In genomic region chr19:6362351-6362801, GRCh38 we compare ENCODE assay signal across 8 cellular contexts. TPM values are rescaled to one million over a fixed set of nuclear protein-coding genes. Genes with fewer than 3 reads are reported as not detected.
A peak's percentile ranks its signal among the peaks of the same experiment; 100 is the strongest.
DNase-seq lines count a peak whose midpoint lies in the region; ATAC-seq, FAIRE-seq and TF ChIP-seq lines count a peak whose summit lies in the region.

No MANE protein-coding gene starts in this region.

- WGBS in adipose tissue, 3 donors: 26 to 28% (median 27%) methylated on average over 11 of the region's 11 CpGs
- 50% methylated on average over 7 of the region's 11 CpGs for WGBS in HepG2 (ENCODE audit: low lambda C conversion rate)

- H3K9me3 ChIP-seq in HepG2 (ENCODE audit: low read length): no peaks in the 10 kb centered on the region

- H4K20me1 ChIP-seq in HepG2 (ENCODE audit: insufficient read depth, low read length): no peaks in the 10 kb centered on the region

- intact Hi-C loops in HepG2 (cut with micrococcal nuclease; ENCODE audit: unreplicated experiment): no loop called here

- peak overlapping the region; percentile 76 for H3K4me2 ChIP-seq in HepG2 (ENCODE audit: low read depth, low read length)

- H3K27me3 ChIP-seq in HepG2 (ENCODE audit: control insufficient read depth in 1 of 2, insufficient read depth in 2 of 2, low read length in 2 of 2): no peaks in the 10 kb centered on the region; a peak in 1 of 5 replicates

- peaks cover 5% of the 10 kb centered on the region for H3K79me2 ChIP-seq in HepG2 (ENCODE audit: insufficient read depth, low read length)

- TF ChIP-seq RAD21 in HepG2 (CRISPR knock-in tag; IDR thresholded peaks at IDR 0.05): no peak

- ATAC-seq in HepG2 (no peak), GM21825 (IDR thresholded peaks at IDR 0.05; ENCODE audit: unreplicated experiment) (no peak), GM18873 (IDR thresholded peaks at IDR 0.05; ENCODE audit: low FRiP score, unreplicated experiment) (no peak)

- POLR2A ChIA-PET in HepG2 (lab: Yijun Ruan, JAX): interaction anchor here (5.0 kb wide), 1 partner anchor 10 kb away, joined by 80 read pairs; the partner anchor contains the start of gene ALKBH7

- TF ChIP-seq POLR2A in HepG2 (IDR thresholded peaks at IDR 0.05; ENCODE audit: insufficient read depth in 1 of 2, low read depth in 2 of 2, low read length in 2 of 2): no peak

- H2AFZ ChIP-seq in HepG2 (ENCODE audit: low read length): no peak overlapping the region

- H3K27ac ChIP-seq in adipose tissue (ENCODE audit: low read depth, low read length) (peak overlapping the region; percentile 76), HepG2 (ENCODE audit: extremely low read length, insufficient read depth, low read length) (peak overlapping the region; percentile 49), temporal lobe (ENCODE audit: low read depth, low read length) (peak overlapping the region; percentile 82)

- no peak for TF ChIP-seq CTCF in HepG2 (CRISPR knock-in tag; IDR thresholded peaks at IDR 0.05)

- peak overlapping the region; percentile 63 to 84 (median 84) for H3K4me3 ChIP-seq in HepG2 (replicated peaks in 1 of 3; ENCODE audit: insufficient read depth in 1 of 3, low read depth in 2 of 3, low read length in 3 of 3)

- CTCF ChIA-PET in HepG2 (lab: Yijun Ruan, JAX; ENCODE audit: low intra/inter-chr PET ratio, low total read pairs): no interaction called here

- in situ Hi-C loops in HepG2 (cut with HindIII; ENCODE audit: extremely low pct_ligation_motif_present, low pct_unique_long_range_greater_than_20kb): no loop called here

- FAIRE-seq in HepG2 (lab: Jason Lieb, UNC): no peak

- peaks cover 26% of the 10 kb centered on the region for H3K4me1 ChIP-seq in HepG2 (ENCODE audit: insufficient read depth, low read length)

- DNase-seq in stimulated activated CD4-positive, alpha-beta T cell treated with anti-CD3 and anti-CD28 coated beads, Interleukin-15, amount 100 ng/mL, for 24 hours: peak; percentile 39
- DNase-seq in stimulated activated CD4-positive, alpha-beta T cell treated with anti-CD3 and anti-CD28 coated beads, Interleukin-12 subunit alpha, Interleukin-12 subunit beta, amount 100 ng/mL, for 4 hours: no peak
- DNase-seq in HepG2 (ENCODE audit: low spot score) (no peak), NCI-H524 (lab: John Stamatoyannopoulos, UW) (no peak)

- BruUV-seq in HepG2 (replicated peaks; lab: Mats Ljungman, UMichigan): TSS peak; percentile 70

- H3K9ac ChIP-seq in HepG2 (ENCODE audit: insufficient read depth, low read depth, low read length): peak overlapping the region; percentile 74

- TF ChIP-seq EP300 in HepG2 (IDR thresholded peaks at IDR 0.05; ENCODE audit: low read depth in 2 of 2, low read length in 2 of 2) (no peak), HepG2 (CRISPR knock-in tag; IDR thresholded peaks at IDR 0.05; ENCODE audit: borderline replicate concordance) (no peak)

- peaks cover 6 to 19% of the 10 kb centered on the region in 2 experiments; a peak in 4 of 5 replicates for H3K36me3 ChIP-seq in HepG2 (replicated peaks in 1 of 2; ENCODE audit: control insufficient read depth in 1 of 2, insufficient read depth in 2 of 2, low read length in 2 of 2)

RNA-seq across cellular contexts. Expression of gene CLPP, which starts 1.0 kb away (rescaled TPM):
- polyA plus RNA-seq in adipose tissue (10 to 100 TPM; 55.9 to 91.0 (median 59.7) TPM), HepG2 (2011; rRNA removed) (68.4 and 72.3 TPM in 2 replicates)
- total RNA-seq in HepG2 (2016; rRNA removed; fragmentation: Illumina TruSeq; extraction: Trizol) (45.3 and 46.6 TPM in 2 replicates), temporal lobe (18.7 TPM)
- total RNA-seq in HepG2 (2016; cell fraction: cytosol; rRNA removed; fragmentation: Illumina TruSeq; extraction: Trizol; ENCODE audit: low read depth): 152 and 166 TPM in 2 replicates
- 32.9 and 56.9 TPM in 2 replicates for total RNA-seq in HepG2 (2016; cell fraction: insoluble cytoplasmic fraction; rRNA removed; fragmentation: Illumina TruSeq; extraction: Trizol)
- total RNA-seq in HepG2 (2016; cell fraction: membrane; rRNA removed; fragmentation: Illumina TruSeq; extraction: Trizol): 107 and 109 TPM in 2 replicates
- total RNA-seq in HepG2 (2016; cell fraction: nucleus; rRNA removed; fragmentation: Illumina TruSeq; extraction: Trizol): 20.2 and 28.2 TPM in 2 replicates
- 91.9 and 175 TPM in 2 replicates for polyA plus RNA-seq in HepG2 (2011; cell fraction: cytosol; rRNA removed)
- 80.6 and 81.0 TPM in 2 replicates for polyA plus RNA-seq in HepG2 (2011; cell fraction: nucleus; rRNA removed)
- polyA plus RNA-seq in HepG2 (2012): 42.1 and 53.9 TPM in 2 replicates
- 192 and 215 TPM in 2 replicates for polyA plus RNA-seq in HepG2 (2016; cell fraction: cytosol; fragmentation: Illumina TruSeq; extraction: Trizol; ENCODE audit: low read depth)
- polyA plus RNA-seq in HepG2 (2016; cell fraction: insoluble cytoplasmic fraction; fragmentation: Illumina TruSeq; extraction: Trizol; ENCODE audit: low read depth): 50.0 and 71.7 TPM in 2 replicates
- 128 TPM in 2 replicates for polyA plus RNA-seq in HepG2 (2016; cell fraction: membrane; fragmentation: Illumina TruSeq; extraction: Trizol; ENCODE audit: low read depth)
- polyA plus RNA-seq in HepG2 (2016; cell fraction: nucleus; fragmentation: Illumina TruSeq; extraction: Trizol; ENCODE audit: insufficient read depth, low read depth): 47.5 and 49.3 TPM in 2 replicates
- 74.2 and 90.7 TPM in 2 replicates for polyA minus RNA-seq in HepG2 (2011; rRNA and poly(A)+ RNA removed; ENCODE audit: low replicate concordance)
- polyA minus RNA-seq in HepG2 (2011; cell fraction: cytosol; rRNA and poly(A)+ RNA removed): 19.5 and 26.8 TPM in 2 replicates
- 6.1 and 7.1 TPM in 2 replicates for polyA minus RNA-seq in HepG2 (2011; cell fraction: nucleus; rRNA and poly(A)+ RNA removed)

RNA-seq across cellular contexts. Expression of gene ALKBH7, which starts 10.2 kb away (rescaled TPM):
- polyA plus RNA-seq in adipose tissue (10 to 100 TPM; 68.7 to 71.8 (median 70.9) TPM), HepG2 (2011; rRNA removed) (29.6 and 36.8 TPM in 2 replicates)
- total RNA-seq in HepG2 (2016; rRNA removed; fragmentation: Illumina TruSeq; extraction: Trizol) (45.9 and 48.3 TPM in 2 replicates), temporal lobe (30.0 TPM)
- total RNA-seq in HepG2 (2016; cell fraction: cytosol; rRNA removed; fragmentation: Illumina TruSeq; extraction: Trizol; ENCODE audit: low read depth): 30.9 and 31.3 TPM in 2 replicates
- total RNA-seq in HepG2 (2016; cell fraction: insoluble cytoplasmic fraction; rRNA removed; fragmentation: Illumina TruSeq; extraction: Trizol): 51.6 and 55.7 TPM in 2 replicates
- 41.9 and 45.4 TPM in 2 replicates for total RNA-seq in HepG2 (2016; cell fraction: membrane; rRNA removed; fragmentation: Illumina TruSeq; extraction: Trizol)
- 18.3 and 18.4 TPM in 2 replicates for total RNA-seq in HepG2 (2016; cell fraction: nucleus; rRNA removed; fragmentation: Illumina TruSeq; extraction: Trizol)
- 29.3 and 56.9 TPM in 2 replicates for polyA plus RNA-seq in HepG2 (2011; cell fraction: cytosol; rRNA removed)
- polyA plus RNA-seq in HepG2 (2011; cell fraction: nucleus; rRNA removed): 20.4 and 21.6 TPM in 2 replicates
- polyA plus RNA-seq in HepG2 (2012): 21.7 and 27.2 TPM in 2 replicates
- polyA plus RNA-seq in HepG2 (2016; cell fraction: cytosol; fragmentation: Illumina TruSeq; extraction: Trizol; ENCODE audit: low read depth): 24.1 and 27.0 TPM in 2 replicates
- 36.2 and 37.8 TPM in 2 replicates for polyA plus RNA-seq in HepG2 (2016; cell fraction: insoluble cytoplasmic fraction; fragmentation: Illumina TruSeq; extraction: Trizol; ENCODE audit: low read depth)
- 30.0 and 31.3 TPM in 2 replicates for polyA plus RNA-seq in HepG2 (2016; cell fraction: membrane; fragmentation: Illumina TruSeq; extraction: Trizol; ENCODE audit: low read depth)
- 23.5 and 29.2 TPM in 2 replicates for polyA plus RNA-seq in HepG2 (2016; cell fraction: nucleus; fragmentation: Illumina TruSeq; extraction: Trizol; ENCODE audit: insufficient read depth, low read depth)
- polyA minus RNA-seq in HepG2 (2011; rRNA and poly(A)+ RNA removed; ENCODE audit: low replicate concordance): 6.0 and 18.9 TPM in 2 replicates
- 11.2 and 13.7 TPM in 2 replicates for polyA minus RNA-seq in HepG2 (2011; cell fraction: cytosol; rRNA and poly(A)+ RNA removed)
- polyA minus RNA-seq in HepG2 (2011; cell fraction: nucleus; rRNA and poly(A)+ RNA removed): 3.2 and 4.4 TPM in 2 replicates

RNA-seq across cellular contexts. Expression of gene PSPN, which starts 13.4 kb away (rescaled TPM):
- polyA plus RNA-seq in adipose tissue: under 1 TPM; 0.37 to 0.79 (median 0.46) TPM
- total RNA-seq in HepG2 (2016; rRNA removed; fragmentation: Illumina TruSeq; extraction: Trizol): 0.95 and 1.1 TPM in 2 replicates
- 0.18 and 0.20 TPM in 2 replicates for total RNA-seq in HepG2 (2016; cell fraction: cytosol; rRNA removed; fragmentation: Illumina TruSeq; extraction: Trizol; ENCODE audit: low read depth)
- 1.1 TPM in 2 replicates for total RNA-seq in HepG2 (2016; cell fraction: insoluble cytoplasmic fraction; rRNA removed; fragmentation: Illumina TruSeq; extraction: Trizol)
- total RNA-seq in HepG2 (2016; cell fraction: membrane; rRNA removed; fragmentation: Illumina TruSeq; extraction: Trizol): 0.48 and 0.65 TPM in 2 replicates
- 0.72 and 0.84 TPM in 2 replicates for total RNA-seq in HepG2 (2016; cell fraction: nucleus; rRNA removed; fragmentation: Illumina TruSeq; extraction: Trizol)
- polyA plus RNA-seq in HepG2 (2011; rRNA removed): 0.69 and 0.98 TPM in 2 replicates
- 0.68 and 0.69 TPM in 2 replicates for polyA plus RNA-seq in HepG2 (2011; cell fraction: cytosol; rRNA removed)
- 2.0 and 2.1 TPM in 2 replicates for polyA plus RNA-seq in HepG2 (2011; cell fraction: nucleus; rRNA removed)
- polyA plus RNA-seq in HepG2 (2012): 0.44 and 0.88 TPM in 2 replicates
- polyA plus RNA-seq in HepG2 (2016; cell fraction: cytosol; fragmentation: Illumina TruSeq; extraction: Trizol; ENCODE audit: low read depth): 0.12 TPM in 2 replicates
- polyA plus RNA-seq in HepG2 (2016; cell fraction: insoluble cytoplasmic fraction; fragmentation: Illumina TruSeq; extraction: Trizol; ENCODE audit: low read depth): 1.1 and 1.8 TPM in 2 replicates
- 0.45 TPM in 2 replicates for polyA plus RNA-seq in HepG2 (2016; cell fraction: membrane; fragmentation: Illumina TruSeq; extraction: Trizol; ENCODE audit: low read depth)
- 2.0 TPM in 2 replicates for polyA plus RNA-seq in HepG2 (2016; cell fraction: nucleus; fragmentation: Illumina TruSeq; extraction: Trizol; ENCODE audit: insufficient read depth, low read depth)
- polyA minus RNA-seq in HepG2 (2011; rRNA and poly(A)+ RNA removed; ENCODE audit: low replicate concordance): 2.0 and 2.9 TPM in 2 replicates
- 1.3 and 1.8 TPM in 2 replicates for polyA minus RNA-seq in HepG2 (2011; cell fraction: cytosol; rRNA and poly(A)+ RNA removed)
- 1.2 and 1.3 TPM in 2 replicates for polyA minus RNA-seq in HepG2 (2011; cell fraction: nucleus; rRNA and poly(A)+ RNA removed)
- total RNA-seq in temporal lobe: 3.0 TPM

RNA-seq across cellular contexts. Expression of gene ACER1, which starts 29.0 kb away (rescaled TPM):
- polyA plus RNA-seq in adipose tissue (under 1 TPM in 1 of 3 donors, not detected in 2; 0.04 TPM), HepG2 (2011; rRNA removed) (not detected in 2 replicates)
- total RNA-seq in HepG2 (2016; rRNA removed; fragmentation: Illumina TruSeq; extraction: Trizol) (not detected in 2 replicates), temporal lobe (not detected)
- total RNA-seq in HepG2 (2016; cell fraction: cytosol; rRNA removed; fragmentation: Illumina TruSeq; extraction: Trizol; ENCODE audit: low read depth): not detected in 2 replicates
- not detected in 2 replicates for total RNA-seq in HepG2 (2016; cell fraction: insoluble cytoplasmic fraction; rRNA removed; fragmentation: Illumina TruSeq; extraction: Trizol)
- total RNA-seq in HepG2 (2016; cell fraction: membrane; rRNA removed; fragmentation: Illumina TruSeq; extraction: Trizol): not detected in 2 replicates
- not detected in 2 replicates for total RNA-seq in HepG2 (2016; cell fraction: nucleus; rRNA removed; fragmentation: Illumina TruSeq; extraction: Trizol)
- polyA plus RNA-seq in HepG2 (2011; cell fraction: cytosol; rRNA removed): not detected in 2 replicates
- polyA plus RNA-seq in HepG2 (2011; cell fraction: nucleus; rRNA removed): not detected in 2 replicates
- not detected in 2 replicates for polyA plus RNA-seq in HepG2 (2012)
- polyA plus RNA-seq in HepG2 (2016; cell fraction: cytosol; fragmentation: Illumina TruSeq; extraction: Trizol; ENCODE audit: low read depth): not detected in 2 replicates
- polyA plus RNA-seq in HepG2 (2016; cell fraction: insoluble cytoplasmic fraction; fragmentation: Illumina TruSeq; extraction: Trizol; ENCODE audit: low read depth): not detected in 2 replicates
- polyA plus RNA-seq in HepG2 (2016; cell fraction: membrane; fragmentation: Illumina TruSeq; extraction: Trizol; ENCODE audit: low read depth): not detected in 2 replicates
- not detected in 2 replicates for polyA plus RNA-seq in HepG2 (2016; cell fraction: nucleus; fragmentation: Illumina TruSeq; extraction: Trizol; ENCODE audit: insufficient read depth, low read depth)
- polyA minus RNA-seq in HepG2 (2011; rRNA and poly(A)+ RNA removed; ENCODE audit: low replicate concordance): not detected in 2 replicates
- polyA minus RNA-seq in HepG2 (2011; cell fraction: cytosol; rRNA and poly(A)+ RNA removed): not detected in 2 replicates
- not detected in 2 replicates for polyA minus RNA-seq in HepG2 (2011; cell fraction: nucleus; rRNA and poly(A)+ RNA removed)

RNA-seq across cellular contexts. Expression of gene GTF2F1, which starts 30.6 kb away (rescaled TPM):
- polyA plus RNA-seq in adipose tissue (10 to 100 TPM; 36.4 to 44.7 (median 40.9) TPM), HepG2 (2011; rRNA removed) (26.0 and 27.8 TPM in 2 replicates)
- total RNA-seq in HepG2 (2016; rRNA removed; fragmentation: Illumina TruSeq; extraction: Trizol) (30.7 and 34.1 TPM in 2 replicates), temporal lobe (35.4 TPM)
- total RNA-seq in HepG2 (2016; cell fraction: cytosol; rRNA removed; fragmentation: Illumina TruSeq; extraction: Trizol; ENCODE audit: low read depth): 6.6 and 7.5 TPM in 2 replicates
- 29.0 and 34.4 TPM in 2 replicates for total RNA-seq in HepG2 (2016; cell fraction: insoluble cytoplasmic fraction; rRNA removed; fragmentation: Illumina TruSeq; extraction: Trizol)
- 16.5 and 20.0 TPM in 2 replicates for total RNA-seq in HepG2 (2016; cell fraction: membrane; rRNA removed; fragmentation: Illumina TruSeq; extraction: Trizol)
- total RNA-seq in HepG2 (2016; cell fraction: nucleus; rRNA removed; fragmentation: Illumina TruSeq; extraction: Trizol): 14.6 and 16.4 TPM in 2 replicates
- 32.7 and 42.5 TPM in 2 replicates for polyA plus RNA-seq in HepG2 (2011; cell fraction: cytosol; rRNA removed)
- polyA plus RNA-seq in HepG2 (2011; cell fraction: nucleus; rRNA removed): 26.0 and 28.8 TPM in 2 replicates
- polyA plus RNA-seq in HepG2 (2012): 27.7 and 33.9 TPM in 2 replicates
- polyA plus RNA-seq in HepG2 (2016; cell fraction: cytosol; fragmentation: Illumina TruSeq; extraction: Trizol; ENCODE audit: low read depth): 10.1 and 10.5 TPM in 2 replicates
- polyA plus RNA-seq in HepG2 (2016; cell fraction: insoluble cytoplasmic fraction; fragmentation: Illumina TruSeq; extraction: Trizol; ENCODE audit: low read depth): 48.2 and 57.9 TPM in 2 replicates
- 16.8 and 18.4 TPM in 2 replicates for polyA plus RNA-seq in HepG2 (2016; cell fraction: membrane; fragmentation: Illumina TruSeq; extraction: Trizol; ENCODE audit: low read depth)
- polyA plus RNA-seq in HepG2 (2016; cell fraction: nucleus; fragmentation: Illumina TruSeq; extraction: Trizol; ENCODE audit: insufficient read depth, low read depth): 54.2 and 60.4 TPM in 2 replicates
- polyA minus RNA-seq in HepG2 (2011; rRNA and poly(A)+ RNA removed; ENCODE audit: low replicate concordance): 28.2 and 31.6 TPM in 2 replicates
- 20.6 and 23.2 TPM in 2 replicates for polyA minus RNA-seq in HepG2 (2011; cell fraction: cytosol; rRNA and poly(A)+ RNA removed)
- 11.4 and 11.5 TPM in 2 replicates for polyA minus RNA-seq in HepG2 (2011; cell fraction: nucleus; rRNA and poly(A)+ RNA removed)
